ENCODE assay signal across 8 cellular contexts in the genomic region with DNA sequence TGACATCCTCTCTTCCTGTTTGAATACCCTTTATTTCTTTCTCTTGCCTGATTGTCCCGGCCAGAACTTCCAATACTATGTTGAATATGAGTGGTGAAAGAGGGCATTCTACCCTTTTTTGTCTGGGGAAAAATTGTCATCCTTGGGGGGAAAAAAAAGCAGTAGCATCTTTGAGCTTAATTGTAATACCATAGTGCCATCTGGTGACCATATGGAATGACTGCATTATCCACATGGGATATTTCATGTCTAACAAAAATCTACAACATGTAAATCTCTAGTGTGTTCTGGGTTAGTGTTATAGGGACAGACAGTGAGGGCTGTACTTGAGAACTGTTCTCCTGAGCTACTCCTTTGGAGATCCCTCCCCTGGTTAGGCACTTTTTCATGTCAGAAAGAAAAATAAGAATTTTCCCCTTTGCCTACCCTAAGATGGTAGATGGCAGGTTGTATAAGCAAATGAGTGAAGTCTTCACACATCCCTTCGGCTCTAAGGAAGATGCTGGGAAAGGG. TPM values are rescaled to one million over a fixed set of nuclear protein-coding genes. Genes with fewer than 3 reads are reported as not detected.
DNase-seq lines count a peak whose midpoint lies in the region; ATAC-seq and TF ChIP-seq lines count a peak whose summit lies in the region.

No MANE protein-coding gene starts in this region.

- no peaks in the 10 kb centered on the region for H3K27me3 Mint-ChIP-seq in activated naive CD8-positive, alpha-beta T cell treated with anti-CD3 and anti-CD28 coated beads, Interleukin-2, amount 50 U/mL, for 24 hours

- no peaks in the 10 kb centered on the region for H3K4me1 ChIP-seq in heart right ventricle
- H3K4me1 ChIP-seq in PC-3 (ENCODE audit: insufficient read depth, low read length): no peaks in the 10 kb centered on the region

- H3F3A ChIP-seq in PC-3 (ENCODE audit: low read length, unreplicated experiment): no peaks in the 10 kb centered on the region

- CTCF ChIA-PET in PC-3 (lab: Charles Lee): interaction anchor here (1.1 to 1.5 kb wide), 2 partner anchors 391 to 408 kb away, joined by 3 to 8 read pairs; no protein-coding TSS in a partner anchor

- no peaks in the 10 kb centered on the region for H3K79me2 ChIP-seq in PC-3 (ENCODE audit: low read length)

- H3K27ac Mint-ChIP-seq in activated naive CD8-positive, alpha-beta T cell treated with anti-CD3 and anti-CD28 coated beads, Interleukin-2, amount 50 U/mL, for 24 hours: no peak overlapping the region

- no peaks in the 10 kb centered on the region for H3K36me3 Mint-ChIP-seq in activated naive CD8-positive, alpha-beta T cell treated with anti-CD3 and anti-CD28 coated beads, Interleukin-2, amount 50 U/mL, for 24 hours (ENCODE audit: low read depth)

- H3K4me3 Mint-ChIP-seq in activated naive CD8-positive, alpha-beta T cell treated with anti-CD3 and anti-CD28 coated beads, Interleukin-2, amount 50 U/mL, for 24 hours: no peak overlapping the region

- ATAC-seq in heart right ventricle (no peak), Right ventricle myocardium inferior (no peak), PC-3 (no peak)
- no peak for ATAC-seq in activated naive CD8-positive, alpha-beta T cell treated with anti-CD3 and anti-CD28 coated beads, Interleukin-2, amount 50 U/mL, for 24 hours

- H2AFZ ChIP-seq in PC-3 (ENCODE audit: low read length): no peak overlapping the region

- H4K20me1 ChIP-seq in PC-3 (ENCODE audit: low read length): no peaks in the 10 kb centered on the region

- no peak overlapping the region for H3K9ac ChIP-seq in PC-3 (ENCODE audit: low read length)

- TF ChIP-seq CTCF in heart right ventricle (IDR thresholded peaks at IDR 0.05) (peak in 7 of 9 donors; percentile 31 to 54 (median 38)), PC-3 (conservative IDR thresholded peaks at IDR 0.05; ENCODE audit: low read depth, low read length) (peak; percentile 60; the same call in 1 of the 2 replicates)

- H3K9me3 ChIP-seq in heart right ventricle: no peaks in the 10 kb centered on the region
- no peaks in the 10 kb centered on the region for H3K9me3 ChIP-seq in PC-3 (ENCODE audit: low read length)

- POLR2A ChIA-PET in PC-3 (lab: Charles Lee; ENCODE audit: unreplicated experiment): no interaction called here

- H3K4me2 ChIP-seq in PC-3 (ENCODE audit: low read length): no peak overlapping the region

- DNase-seq in heart right ventricle: no peak
- no peak for DNase-seq in Right ventricle myocardium inferior (ENCODE audit: missing footprints)
- peak; percentile 10 for DNase-seq in PC-3
- peak; percentile 1 for DNase-seq in foreskin melanocyte
- no peak for DNase-seq in NCI-H2029 (lab: John Stamatoyannopoulos, UW)
- no peak for DNase-seq in activated CD8-positive, alpha-beta memory T cell treated with anti-CD3 and anti-CD28 coated beads, Interleukin-2, amount 50 U/mL, for 48 hours
- no peak for DNase-seq in KG1 (lab: John Stamatoyannopoulos, UW)
- DNase-seq in activated naive CD8-positive, alpha-beta T cell treated with anti-CD3 and anti-CD28 coated beads, Interleukin-2, amount 50 U/mL, for 24 hours: no peak

- H3K27ac ChIP-seq in heart right ventricle (no peak overlapping the region), PC-3 (ENCODE audit: low read length) (no peak overlapping the region)

- 37% methylated on average over 2 of the region's 2 CpGs for WGBS in heart right ventricle, 2 donors

- H3K27me3 ChIP-seq in heart right ventricle (peaks cover 0 to 66% (median 0%) of the 10 kb centered on the region in 7 donors), PC-3 (ENCODE audit: low read length) (peaks cover 24% of the 10 kb centered on the region)

- H3K9me2 ChIP-seq in PC-3 (replicated peaks; ENCODE audit: low read length): no peaks in the 10 kb centered on the region

- H3K4me3 ChIP-seq in heart right ventricle (no peak overlapping the region), PC-3 (ENCODE audit: low read length) (no peak overlapping the region)

- no peaks in the 10 kb centered on the region for H3K9me3 Mint-ChIP-seq in activated naive CD8-positive, alpha-beta T cell treated with anti-CD3 and anti-CD28 coated beads, Interleukin-2, amount 50 U/mL, for 24 hours

- intact Hi-C loops in heart right ventricle (cut with DNase I) (loop anchor here in 3 of 10 donors (5.0 to 10.0 kb wide), 2 partner anchors 392 to 789 kb away; no protein-coding TSS in a partner anchor), Right ventricle myocardium inferior (cut with DNase I) (no loop called here), PC-3 (cut with micrococcal nuclease) (loop anchor here (1.0 to 5.0 kb wide), 5 partner anchors 80 to 792 kb away; no protein-coding TSS in a partner anchor)

- no TSS peak for BruUV-seq in PC-3 (replicated peaks; lab: Mats Ljungman, UMichigan)

- H3K36me3 ChIP-seq in heart right ventricle: no peaks in the 10 kb centered on the region
- no peaks in the 10 kb centered on the region for H3K36me3 ChIP-seq in PC-3 (ENCODE audit: low read depth, low read length)

- H3K4me1 Mint-ChIP-seq in activated naive CD8-positive, alpha-beta T cell treated with anti-CD3 and anti-CD28 coated beads, Interleukin-2, amount 50 U/mL, for 24 hours: no peaks in the 10 kb centered on the region

RNA-seq across cellular contexts. Expression of a gene that starts 26.0 kb away (rescaled TPM):
- total RNA-seq in heart right ventricle: under 1 TPM in 6 of 10 donors, not detected in 4; 0.09 to 0.66 (median 0.17) TPM
- under 1 TPM in 1 of 2 donors, not detected in 1; 0.03 TPM for polyA plus RNA-seq in heart right ventricle
- 0.05 TPM for total RNA-seq in Right ventricle myocardium inferior
- total RNA-seq in PC-3 (2014; rRNA removed): not detected in 2 replicates

Comparison
In these comparisons a context has a peak if more than half of its experiments do, and no peak if none do; other contexts are left out.
1. DNase-seq: peak in PC-3 (single experiment) and foreskin melanocyte (single experiment); none in heart right ventricle (0 of 2), Right ventricle myocardium inferior (single experiment), NCI-H2029 (single experiment), activated CD8-positive, alpha-beta memory T cell treated with anti-CD3 and anti-CD28 coated beads, Interleukin-2, amount 50 U/mL, for 48 hours (single experiment), KG1 (single experiment) and activated naive CD8-positive, alpha-beta T cell treated with anti-CD3 and anti-CD28 coated beads, Interleukin-2, amount 50 U/mL, for 24 hours (single experiment).